Comparison of ENCODE assay signal across 1 cellular context in genomic region chr17:38415250-38416194, GRCh38.
TF ChIP-seq lines count a peak whose summit lies in the region.

No MANE protein-coding gene starts in this region.

TF ChIP-seq in HepG2, 621 proteins besides CTCF, POLR2A, EP300 and RAD21 (continued from another document and continues in another):
- TF ChIP-seq, protein P1, sequence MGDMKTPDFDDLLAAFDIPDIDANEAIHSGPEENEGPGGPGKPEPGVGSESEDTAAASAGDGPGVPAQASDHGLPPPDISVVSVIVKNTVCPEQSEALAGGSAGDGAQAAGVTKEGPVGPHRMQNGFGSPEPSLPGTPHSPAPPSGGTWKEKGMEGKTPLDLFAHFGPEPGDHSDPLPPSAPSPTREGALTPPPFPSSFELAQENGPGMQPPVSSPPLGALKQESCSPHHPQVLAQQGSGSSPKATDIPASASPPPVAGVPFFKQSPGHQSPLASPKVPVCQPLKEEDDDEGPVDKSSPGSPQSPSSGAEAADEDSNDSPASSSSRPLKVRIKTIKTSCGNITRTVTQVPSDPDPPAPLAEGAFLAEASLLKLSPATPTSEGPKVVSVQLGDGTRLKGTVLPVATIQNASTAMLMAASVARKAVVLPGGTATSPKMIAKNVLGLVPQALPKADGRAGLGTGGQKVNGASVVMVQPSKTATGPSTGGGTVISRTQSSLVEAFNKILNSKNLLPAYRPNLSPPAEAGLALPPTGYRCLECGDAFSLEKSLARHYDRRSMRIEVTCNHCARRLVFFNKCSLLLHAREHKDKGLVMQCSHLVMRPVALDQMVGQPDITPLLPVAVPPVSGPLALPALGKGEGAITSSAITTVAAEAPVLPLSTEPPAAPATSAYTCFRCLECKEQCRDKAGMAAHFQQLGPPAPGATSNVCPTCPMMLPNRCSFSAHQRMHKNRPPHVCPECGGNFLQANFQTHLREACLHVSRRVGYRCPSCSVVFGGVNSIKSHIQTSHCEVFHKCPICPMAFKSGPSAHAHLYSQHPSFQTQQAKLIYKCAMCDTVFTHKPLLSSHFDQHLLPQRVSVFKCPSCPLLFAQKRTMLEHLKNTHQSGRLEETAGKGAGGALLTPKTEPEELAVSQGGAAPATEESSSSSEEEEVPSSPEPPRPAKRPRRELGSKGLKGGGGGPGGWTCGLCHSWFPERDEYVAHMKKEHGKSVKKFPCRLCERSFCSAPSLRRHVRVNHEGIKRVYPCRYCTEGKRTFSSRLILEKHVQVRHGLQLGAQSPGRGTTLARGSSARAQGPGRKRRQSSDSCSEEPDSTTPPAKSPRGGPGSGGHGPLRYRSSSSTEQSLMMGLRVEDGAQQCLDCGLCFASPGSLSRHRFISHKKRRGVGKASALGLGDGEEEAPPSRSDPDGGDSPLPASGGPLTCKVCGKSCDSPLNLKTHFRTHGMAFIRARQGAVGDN (CRISPR knock-in tag; IDR thresholded peaks at IDR 0.05), result peak; percentile 82
- TF ChIP-seq NFYB (CRISPR knock-in tag; IDR thresholded peaks at IDR 0.05) (no peak), ZNF660 (CRISPR knock-in tag; IDR thresholded peaks at IDR 0.05; ENCODE audit: borderline replicate concordance, low read depth) (no peak), MEF2D (CRISPR knock-in tag; IDR thresholded peaks at IDR 0.05) (no peak; the same call in 1 of the 2 replicates), RARG (CRISPR knock-in tag; IDR thresholded peaks at IDR 0.05; ENCODE audit: low read depth) (peak; percentile 85; the same call in 1 of the 2 replicates), FOXP1 (IDR thresholded peaks at IDR 0.05) (no peak), FOXP1 (CRISPR knock-in tag; IDR thresholded peaks at IDR 0.05) (peak; percentile 21; the same call in 1 of the 2 replicates), TMF1 (CRISPR knock-in tag; IDR thresholded peaks at IDR 0.05; ENCODE audit: low read depth) (no peak; the same call in 1 of the 2 replicates), GPN1 (CRISPR knock-in tag; IDR thresholded peaks at IDR 0.05; ENCODE audit: borderline replicate concordance) (peak; percentile 58; the same call in 1 of the 2 replicates), ZNF205 (CRISPR knock-in tag; IDR thresholded peaks at IDR 0.05) (no peak), ZNF24 (IDR thresholded peaks at IDR 0.05) (no peak), ZNF468 (CRISPR knock-in tag; IDR thresholded peaks at IDR 0.05) (no peak), FOXA1 (IDR thresholded peaks at IDR 0.05) (no peak), FOXA1 (CRISPR knock-in tag; IDR thresholded peaks at IDR 0.05) (no peak), ATRX (CRISPR knock-in tag; IDR thresholded peaks at IDR 0.05; ENCODE audit: borderline replicate concordance) (no peak), ZNF850 (CRISPR knock-in tag; conservative IDR thresholded peaks at IDR 0.05) (no peak), ARID3A (IDR thresholded peaks at IDR 0.05; ENCODE audit: low read depth, low read length) (no peak), THAP11 (CRISPR knock-in tag; IDR thresholded peaks at IDR 0.05) (peak; percentile 82; the same call in 1 of the 2 replicates), CREB1 (IDR thresholded peaks at IDR 0.05) (no peak), CREB1 (CRISPR knock-in tag; IDR thresholded peaks at IDR 0.05) (no peak), ZNF512 (CRISPR knock-in tag; IDR thresholded peaks at IDR 0.05) (no peak), ZNF598 (CRISPR knock-in tag; IDR thresholded peaks at IDR 0.05; ENCODE audit: borderline replicate concordance) (no peak), SRSF1 (optimal IDR thresholded peaks at IDR 0.05; ENCODE audit: low read depth, low read length) (no peak), MEIS2 (CRISPR knock-in tag; IDR thresholded peaks at IDR 0.05) (peak; percentile 48; the same call in 1 of the 2 replicates), YY1 (IDR thresholded peaks at IDR 0.05; ENCODE audit: insufficient read depth, insufficient replicate concordance, low read depth, low read length) (no peak), ZSCAN29 (CRISPR knock-in tag; conservative IDR thresholded peaks at IDR 0.05) (no peak; the same call in 1 of the 2 replicates), ZNF670 (CRISPR knock-in tag; IDR thresholded peaks at IDR 0.05; ENCODE audit: borderline replicate concordance) (no peak), ZNF652 (CRISPR knock-in tag; IDR thresholded peaks at IDR 0.05; ENCODE audit: borderline replicate concordance, low read depth) (no peak), MNT (IDR thresholded peaks at IDR 0.05) (no peak), LRRFIP1 (CRISPR knock-in tag; conservative IDR thresholded peaks at IDR 0.05) (no peak), ZBTB42 (CRISPR knock-in tag; IDR thresholded peaks at IDR 0.05) (peak; percentile 87; the same call in 1 of the 2 replicates), ZNF782 (CRISPR knock-in tag; IDR thresholded peaks at IDR 0.05; ENCODE audit: borderline replicate concordance) (peak; percentile 89), CCAR2 (optimal IDR thresholded peaks at IDR 0.05; ENCODE audit: low read depth, low read length) (peak; percentile 10), ZNF496 (CRISPR knock-in tag; IDR thresholded peaks at IDR 0.05; ENCODE audit: insufficient replicate concordance) (no peak), GFI1 (CRISPR knock-in tag; IDR thresholded peaks at IDR 0.05; ENCODE audit: borderline replicate concordance) (no peak), ZBTB25 (CRISPR knock-in tag; IDR thresholded peaks at IDR 0.05) (peak; percentile 80), ZNF781 (CRISPR knock-in tag; IDR thresholded peaks at IDR 0.05; ENCODE audit: borderline replicate concordance, not compliant biosample characterization) (peak; percentile 82), ZNF317 (CRISPR knock-in tag; IDR thresholded peaks at IDR 0.05) (no peak), ZNF816 (CRISPR knock-in tag; IDR thresholded peaks at IDR 0.05; ENCODE audit: borderline replicate concordance) (no peak), DZIP1 (CRISPR knock-in tag; IDR thresholded peaks at IDR 0.05) (no peak), STAG1 (CRISPR knock-in tag; IDR thresholded peaks at IDR 0.05) (no peak), RFX5 (IDR thresholded peaks at IDR 0.05; ENCODE audit: low read depth, low read length) (no peak), ZNF275 (CRISPR knock-in tag; IDR thresholded peaks at IDR 0.05; ENCODE audit: borderline replicate concordance) (no peak; the same call in 1 of the 2 replicates), MTA1 (CRISPR knock-in tag; IDR thresholded peaks at IDR 0.05; ENCODE audit: borderline replicate concordance) (peak; percentile 86; the same call in 1 of the 2 replicates), JDP2 (CRISPR knock-in tag; IDR thresholded peaks at IDR 0.05; ENCODE audit: borderline replicate concordance) (no peak), ZNF564 (CRISPR knock-in tag; IDR thresholded peaks at IDR 0.05) (no peak), GTF2F1 (IDR thresholded peaks at IDR 0.05; ENCODE audit: low read length) (no peak), MAX (IDR thresholded peaks at IDR 0.05) (peak; percentile 68), ZNF562 (CRISPR knock-in tag; IDR thresholded peaks at IDR 0.05; ENCODE audit: borderline replicate concordance) (no peak), ZNF30 (CRISPR knock-in tag; IDR thresholded peaks at IDR 0.05) (no peak)
- TF ChIP-seq, protein P2, sequence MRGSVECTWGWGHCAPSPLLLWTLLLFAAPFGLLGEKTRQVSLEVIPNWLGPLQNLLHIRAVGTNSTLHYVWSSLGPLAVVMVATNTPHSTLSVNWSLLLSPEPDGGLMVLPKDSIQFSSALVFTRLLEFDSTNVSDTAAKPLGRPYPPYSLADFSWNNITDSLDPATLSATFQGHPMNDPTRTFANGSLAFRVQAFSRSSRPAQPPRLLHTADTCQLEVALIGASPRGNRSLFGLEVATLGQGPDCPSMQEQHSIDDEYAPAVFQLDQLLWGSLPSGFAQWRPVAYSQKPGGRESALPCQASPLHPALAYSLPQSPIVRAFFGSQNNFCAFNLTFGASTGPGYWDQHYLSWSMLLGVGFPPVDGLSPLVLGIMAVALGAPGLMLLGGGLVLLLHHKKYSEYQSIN (CRISPR knock-in tag; IDR thresholded peaks at IDR 0.05; ENCODE audit: borderline replicate concordance), result no peak
